Comparison of ENCODE assay signal across 8 cellular contexts in genomic region chr7:29946428-29947186, GRCh38. TPM values are rescaled to one million over a fixed set of nuclear protein-coding genes. Genes with fewer than 3 reads are reported as not detected.
DNase-seq lines count a peak whose midpoint lies in the region; ATAC-seq and TF ChIP-seq lines count a peak whose summit lies in the region.
"Had no signal": no experiment of that assay in that cellular context is flagged by ENCODE, and none has a peak within 500 bp of the region (broad histone marks: within the 10 kb centered on the region; RNA-seq: fewer than 3 reads in every experiment).

No MANE protein-coding gene starts in this region.

- no peaks in the 10 kb centered on the region for H3K4me1 ChIP-seq in cardiac muscle cell (ENCODE audit: low read depth)

- peaks cover 67% of the 10 kb centered on the region for H3K36me3 Mint-ChIP-seq in stimulated activated memory B cell treated with anti-CD40 and anti-IgM and Interleukin-4, amounts not matched to agents 10 μg/mL and 1 μg/mL and 100 μg/mL, for 72 hours

- peak; percentile 38 for TF ChIP-seq CTCF in GM13977 (IDR thresholded peaks at IDR 0.05; ENCODE audit: extremely low read depth, insufficient read depth, missing control alignments)
- TF ChIP-seq CTCF in cardiac muscle cell (IDR thresholded peaks at IDR 0.05; ENCODE audit: low read depth, low read length): peak; percentile 45

- no peak for ATAC-seq in stimulated activated memory B cell treated with anti-CD40 and anti-IgM and Interleukin-4, amounts not matched to agents 10 μg/mL and 1 μg/mL and 100 μg/mL, for 72 hours
- ATAC-seq in left colon: no peak
- no peak for ATAC-seq in HG03196 (IDR thresholded peaks at IDR 0.05; ENCODE audit: unreplicated experiment)

- no peaks in the 10 kb centered on the region for H3K9me3 ChIP-seq in cardiac muscle cell (ENCODE audit: low read depth)

- DNase-seq in GM13977 (ENCODE audit: low spot score) (no peak), RPMI8226 (peak; percentile 52), cardiac muscle cell (ENCODE audit: low read depth in 1 of 2, low spot score in 1 of 2) (peak; percentile 42 to 60), superior temporal gyrus (ENCODE audit: extremely low spot score) (no peak), left colon (no peak)
- DNase-seq: activated CD4-positive, alpha-beta T cell treated with anti-CD3 and anti-CD28 coated beads for 1 hour had no signal

- H3K4me3 Mint-ChIP-seq in stimulated activated memory B cell treated with anti-CD40 and anti-IgM and Interleukin-4, amounts not matched to agents 10 μg/mL and 1 μg/mL and 100 μg/mL, for 72 hours: no peak overlapping the region

- no peaks in the 10 kb centered on the region for H3K4me1 Mint-ChIP-seq in stimulated activated memory B cell treated with anti-CD40 and anti-IgM and Interleukin-4, amounts not matched to agents 10 μg/mL and 1 μg/mL and 100 μg/mL, for 72 hours

- peaks cover 15% of the 10 kb centered on the region for H3K36me3 ChIP-seq in cardiac muscle cell

- H3K27me3 ChIP-seq in cardiac muscle cell: no peaks in the 10 kb centered on the region

- peak overlapping the region; percentile 15 for H3K27ac Mint-ChIP-seq in stimulated activated memory B cell treated with anti-CD40 and anti-IgM and Interleukin-4, amounts not matched to agents 10 μg/mL and 1 μg/mL and 100 μg/mL, for 72 hours

- no peak overlapping the region for H3K27ac ChIP-seq in cardiac muscle cell

- in situ Hi-C loops in GM13977 (cut with MboI; ENCODE audit: low pct_unique_long_range_greater_than_20kb, low sequenced_read_pairs, unreplicated experiment): no loop called here

- H3K9me3 Mint-ChIP-seq in stimulated activated memory B cell treated with anti-CD40 and anti-IgM and Interleukin-4, amounts not matched to agents 10 μg/mL and 1 μg/mL and 100 μg/mL, for 72 hours: peaks cover 2% of the 10 kb centered on the region

- H3K4me3 ChIP-seq in cardiac muscle cell: no peak overlapping the region

- intact Hi-C loops in left colon (cut with DNase I, micrococcal nuclease): no loop called here

- no peaks in the 10 kb centered on the region for H3K27me3 Mint-ChIP-seq in stimulated activated memory B cell treated with anti-CD40 and anti-IgM and Interleukin-4, amounts not matched to agents 10 μg/mL and 1 μg/mL and 100 μg/mL, for 72 hours

RNA-seq across cellular contexts. Expression of gene SCRN1, which starts 43.0 kb away (rescaled TPM):
- total RNA-seq in cardiac muscle cell: 35.7 and 48.2 TPM in 2 replicates
- 34.3 and 44.4 TPM in 2 replicates for polyA plus RNA-seq in cardiac muscle cell
- 10 to 100 TPM in 1 of 2 donors, 1 to 10 TPM in 1; 9.6 to 13.4 TPM for total RNA-seq in left colon

Comparison
In these comparisons a context has a peak if more than half of its experiments do, and no peak if none do; other contexts are left out.
1. DNase-seq: peak in RPMI8226 (single experiment) and cardiac muscle cell (2 of 2); none in GM13977 (single experiment), superior temporal gyrus (single experiment) and left colon (0 of 2).